17 cellular contexts compared by ENCODE assay signal in the genomic region with DNA sequence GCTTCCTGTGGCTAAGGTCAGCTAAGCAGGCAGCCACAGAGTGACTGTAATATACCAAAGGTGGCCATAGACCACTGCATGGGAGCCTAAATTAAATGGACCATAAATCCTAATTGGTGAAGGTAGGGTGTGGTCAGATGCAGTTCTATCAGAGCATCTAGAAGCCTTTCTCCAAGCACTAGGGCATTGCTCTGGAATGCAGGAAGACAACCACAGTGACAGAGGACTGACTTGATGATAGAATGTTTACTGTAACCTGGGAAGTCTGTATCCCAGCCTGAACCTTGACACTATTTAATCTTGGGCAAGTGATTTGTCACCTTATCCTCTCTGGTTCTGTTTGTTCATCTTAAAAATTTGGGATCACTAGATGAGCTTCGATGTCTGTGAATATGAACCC. TPM values are rescaled to one million over a fixed set of nuclear protein-coding genes. Genes with fewer than 3 reads are reported as not detected.
DNase-seq lines count a peak whose midpoint lies in the region; ATAC-seq and TF ChIP-seq lines count a peak whose summit lies in the region.
"Had no signal": no experiment of that assay in that cellular context is flagged by ENCODE, and none has a peak within 500 bp of the region (broad histone marks: within the 10 kb centered on the region; RNA-seq: fewer than 3 reads in every experiment).

No MANE protein-coding gene starts in this region.

- H3K36me3 ChIP-seq in DOHH2 (ENCODE audit: control insufficient read depth, low read length) (peaks cover 44% of the 10 kb centered on the region), HAP-1 (replicated peaks) (no peaks in the 10 kb centered on the region; the same call in 1 of the 2 replicates)

- H3K9me2 ChIP-seq in DOHH2 (replicated peaks; ENCODE audit: control insufficient read depth, low read length) = no peaks in the 10 kb centered on the region

- H3F3A ChIP-seq in DOHH2 (ENCODE audit: control insufficient read depth, insufficient read depth) = no peaks in the 10 kb centered on the region

- no peak overlapping the region for H3K4me3 ChIP-seq in DOHH2 (ENCODE audit: low read length)
- no peak overlapping the region for H3K4me3 ChIP-seq in HAP-1

- peaks cover 36% of the 10 kb centered on the region for H3K36me3 Mint-ChIP-seq in activated T-helper 1 cell treated with anti-CD3 and anti-CD28 coated beads, Interleukin-12 subunit alpha, Interleukin-12 subunit beta, Interleukin-2, Interleukin-4 antibody, amounts not matched to agents 30 ng/mL and 10 ng/mL and 1 ng/mL, durations not matched to agents 14 hours and 24 hours and 36 hours (ENCODE audit: low read depth)
- H3K36me3 Mint-ChIP-seq in glutamatergic neuron (ENCODE audit: unreplicated experiment) = no peaks in the 10 kb centered on the region

- no peak for TF ChIP-seq CTCF in DOHH2 (IDR thresholded peaks at IDR 0.05; ENCODE audit: low read depth, low read length, poor library complexity, severe bottlenecking)
- TF ChIP-seq CTCF in glutamatergic neuron (IDR thresholded peaks at IDR 0.05; ENCODE audit: partially characterized antibody, unreplicated experiment) = no peak

- no peak overlapping the region for H3K27ac Mint-ChIP-seq in activated T-helper 1 cell treated with anti-CD3 and anti-CD28 coated beads, Interleukin-12 subunit alpha, Interleukin-12 subunit beta, Interleukin-2, Interleukin-4 antibody, amounts not matched to agents 30 ng/mL and 10 ng/mL and 1 ng/mL, durations not matched to agents 14 hours and 24 hours and 36 hours
- H3K27ac Mint-ChIP-seq in glutamatergic neuron (ENCODE audit: unreplicated experiment) = no peak overlapping the region

- peaks cover 7% of the 10 kb centered on the region; the same call in 1 of the 2 replicates for H4K20me1 ChIP-seq in DOHH2 (ENCODE audit: control insufficient read depth, insufficient read depth, low read depth, low read length)

- H3K27ac ChIP-seq in DOHH2 (ENCODE audit: low read depth, low read length) = no peak overlapping the region

- DNase-seq in AG08395 (ENCODE audit: low spot score) (peak; percentile 6), glutamatergic neuron (no peak), HAP-1 (ENCODE audit: low spot score in 2 of 2) (no peak), SHP77 treated with DMSO at 0.1 percent for 48 hours (lab: John Stamatoyannopoulos, UW) (no peak), NCI-H187 (lab: John Stamatoyannopoulos, UW) (no peak), left cardiac atrium (no peak)
- DNase-seq in activated T-helper 1 cell treated with anti-CD3 and anti-CD28 coated beads, Interleukin-12 subunit alpha, Interleukin-12 subunit beta, Interleukin-2, Interleukin-4 antibody, amounts not matched to agents 30 ng/mL and 10 ng/mL and 1 ng/mL, durations not matched to agents 14 hours and 24 hours and 36 hours (ENCODE audit: low spot score) = no peak
- DNase-seq: activated CD8-positive, alpha-beta memory T cell treated with anti-CD3 and anti-CD28 coated beads, Interleukin-2, amount 50 U/mL, for 48 hours; NCI-H2171 treated with DMSO at 0.1 percent for 48 hours; stimulated activated CD4-positive, alpha-beta T cell treated with anti-CD3 and anti-CD28 coated beads, Interleukin-4, amount 100 ng/mL, for 24 hours; T-helper 9 cell had no signal

- no peak for ATAC-seq in left cardiac atrium
- ATAC-seq: esophagus mucosa had no signal

- peaks cover 68% of the 10 kb centered on the region for H3K4me1 Mint-ChIP-seq in activated T-helper 1 cell treated with anti-CD3 and anti-CD28 coated beads, Interleukin-12 subunit alpha, Interleukin-12 subunit beta, Interleukin-2, Interleukin-4 antibody, amounts not matched to agents 30 ng/mL and 10 ng/mL and 1 ng/mL, durations not matched to agents 14 hours and 24 hours and 36 hours (ENCODE audit: low read depth)
- peaks cover 23% of the 10 kb centered on the region for H3K4me1 Mint-ChIP-seq in glutamatergic neuron (ENCODE audit: low read depth, unreplicated experiment)

- H3K27me3 ChIP-seq in DOHH2 (ENCODE audit: control insufficient read depth, low read length) (no peaks in the 10 kb centered on the region), HAP-1 (ENCODE audit: low read depth) (no peaks in the 10 kb centered on the region)

- 0 out of 2 replicates have a peak overlapping the region, but pooled peaks have one; percentile 5 for H3K4me2 ChIP-seq in DOHH2 (ENCODE audit: low read length)

- intact Hi-C loops in activated T-helper 1 cell treated with anti-CD3 and anti-CD28 coated beads, Interleukin-12 subunit alpha, Interleukin-12 subunit beta, Interleukin-2, Interleukin-4 antibody, amounts not matched to agents 30 ng/mL and 10 ng/mL and 1 ng/mL, durations not matched to agents 14 hours and 24 hours and 36 hours (cut with micrococcal nuclease) = loop anchor here (10.0 kb wide), 1 partner anchor 1349 kb away; a partner anchor contains a TSS
- intact Hi-C loops in left cardiac atrium (cut with DNase I) = no loop called here

- H3K4me1 ChIP-seq in DOHH2 (ENCODE audit: control insufficient read depth, low read length) (peaks cover 36% of the 10 kb centered on the region), HAP-1 (peaks cover 10% of the 10 kb centered on the region)

- H3K4me3 Mint-ChIP-seq in activated T-helper 1 cell treated with anti-CD3 and anti-CD28 coated beads, Interleukin-12 subunit alpha, Interleukin-12 subunit beta, Interleukin-2, Interleukin-4 antibody, amounts not matched to agents 30 ng/mL and 10 ng/mL and 1 ng/mL, durations not matched to agents 14 hours and 24 hours and 36 hours = peak overlapping the region; percentile 94
- peak overlapping the region; percentile 99 for H3K4me3 Mint-ChIP-seq in glutamatergic neuron (ENCODE audit: unreplicated experiment)

- H3K79me2 ChIP-seq in DOHH2 (ENCODE audit: control insufficient read depth, low read length) = peaks cover 79% of the 10 kb centered on the region

- in situ Hi-C loops in HAP-1 (cut with MboI; ENCODE audit: low sequenced_read_pairs) = no loop called here

- no peaks in the 10 kb centered on the region for H3K9me3 Mint-ChIP-seq in activated T-helper 1 cell treated with anti-CD3 and anti-CD28 coated beads, Interleukin-12 subunit alpha, Interleukin-12 subunit beta, Interleukin-2, Interleukin-4 antibody, amounts not matched to agents 30 ng/mL and 10 ng/mL and 1 ng/mL, durations not matched to agents 14 hours and 24 hours and 36 hours
- H3K9me3 Mint-ChIP-seq in glutamatergic neuron (ENCODE audit: unreplicated experiment) = peaks cover 14% of the 10 kb centered on the region
- H3K9me3 Mint-ChIP-seq: CD14-positive monocyte, mesothelial cell of epicardium had no signal

- H3K9me3 ChIP-seq in DOHH2 (ENCODE audit: control insufficient read depth, insufficient read depth, low read length) (no peaks in the 10 kb centered on the region), HAP-1 (no peaks in the 10 kb centered on the region)

- H3K27me3 Mint-ChIP-seq in activated T-helper 1 cell treated with anti-CD3 and anti-CD28 coated beads, Interleukin-12 subunit alpha, Interleukin-12 subunit beta, Interleukin-2, Interleukin-4 antibody, amounts not matched to agents 30 ng/mL and 10 ng/mL and 1 ng/mL, durations not matched to agents 14 hours and 24 hours and 36 hours (ENCODE audit: insufficient read depth) = no peaks in the 10 kb centered on the region
- H3K27me3 Mint-ChIP-seq in glutamatergic neuron (ENCODE audit: unreplicated experiment) = peaks cover 11% of the 10 kb centered on the region

RNA-seq across cellular contexts. Expression of a gene that starts 2.3 kb away (rescaled TPM):
- 64.3 and 80.3 TPM in 2 replicates for total RNA-seq in activated T-helper 1 cell treated with anti-CD3 and anti-CD28 coated beads, Interleukin-12 subunit alpha, Interleukin-12 subunit beta, Interleukin-2, Interleukin-4 antibody, amounts not matched to agents 30 ng/mL and 10 ng/mL and 1 ng/mL, durations not matched to agents 14 hours and 24 hours and 36 hours
- 132 TPM for total RNA-seq in glutamatergic neuron (ENCODE audit: unreplicated experiment)
- 10 to 100 TPM; 33.5 to 39.6 TPM for total RNA-seq in left cardiac atrium

RNA-seq across cellular contexts. Expression of a gene that starts 50.7 kb away (rescaled TPM):
- total RNA-seq in activated T-helper 1 cell treated with anti-CD3 and anti-CD28 coated beads, Interleukin-12 subunit alpha, Interleukin-12 subunit beta, Interleukin-2, Interleukin-4 antibody, amounts not matched to agents 30 ng/mL and 10 ng/mL and 1 ng/mL, durations not matched to agents 14 hours and 24 hours and 36 hours = not detected in 2 replicates
- total RNA-seq in glutamatergic neuron (ENCODE audit: unreplicated experiment) (not detected), left cardiac atrium (not detected)
- total RNA-seq: cardiac septum, esophagus mucosa, LHCN-M2, mesothelial cell of epicardium had no signal
